Comparison of ENCODE assay signal across 9 cellular contexts in the genomic region with DNA sequence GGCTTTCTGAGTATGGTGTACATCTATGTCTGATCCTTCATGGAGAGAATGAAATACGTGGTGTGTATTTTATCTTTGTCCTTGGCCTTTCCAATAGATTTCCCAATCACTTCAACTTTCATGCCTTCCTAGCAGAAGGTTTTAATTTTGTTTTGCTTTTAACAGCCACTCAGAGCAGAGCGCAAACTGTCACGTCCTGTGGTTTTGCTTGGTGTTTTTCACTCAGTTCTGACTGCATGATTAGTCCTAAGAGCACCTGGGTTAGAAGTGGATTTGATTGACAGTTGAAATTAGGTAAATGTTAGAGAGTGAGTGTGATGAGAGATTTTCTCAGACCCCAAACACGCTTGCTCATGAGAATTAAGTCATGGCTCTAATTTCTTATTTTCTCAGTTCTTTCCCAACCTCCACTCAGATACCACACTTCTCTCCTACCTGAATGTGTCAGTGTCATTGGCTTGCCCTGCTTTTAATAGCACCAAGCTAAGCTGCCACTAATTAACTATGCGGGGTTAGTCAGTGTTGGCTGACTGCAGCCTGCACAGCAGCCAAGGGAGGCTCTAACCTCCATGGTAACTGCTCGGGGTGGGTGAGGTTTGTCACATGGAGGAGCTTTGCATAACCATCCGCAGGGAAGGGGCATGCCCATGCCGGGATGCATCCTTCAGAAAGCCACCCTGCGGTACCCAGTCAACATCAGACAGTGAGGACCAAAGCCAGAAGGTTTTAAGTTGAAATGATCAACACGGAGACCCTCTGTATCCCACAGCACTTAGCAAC.
DNase-seq lines count a peak whose midpoint lies in the region; ATAC-seq and TF ChIP-seq lines count a peak whose summit lies in the region.
"Had no signal": no experiment of that assay in that cellular context is flagged by ENCODE, and none has a peak within 500 bp of the region (broad histone marks: within the 10 kb centered on the region; RNA-seq: fewer than 3 reads in every experiment).

No MANE protein-coding gene starts in this region.

- CTCF ChIA-PET in OCI-LY7 (lab: Charles Lee; ENCODE audit: unreplicated experiment): interaction anchor here (1.1 kb wide), 1 partner anchor 10 kb away, joined by 3 read pairs; no protein-coding TSS in a partner anchor

- POLR2A ChIA-PET in OCI-LY7 (lab: Charles Lee): interaction anchor here (0.6 to 1.8 kb wide), 3 partner anchors 10 to 174 kb away, joined by 3 to 9 read pairs (median 3); a partner anchor contains a TSS

- H3K27me3 ChIP-seq in skeletal muscle tissue (ENCODE audit: control insufficient read depth in 3 of 3, insufficient read depth in 3 of 3, low read length in 3 of 3) (no peaks in the 10 kb centered on the region), Peyer's patch (no peaks in the 10 kb centered on the region)

- H3K36me3 ChIP-seq in OCI-LY7 (ENCODE audit: insufficient read depth, low read length) (no peaks in the 10 kb centered on the region), skeletal muscle tissue (ENCODE audit: control insufficient read depth in 3 of 3, insufficient read depth in 3 of 3, low read length in 3 of 3) (no peaks in the 10 kb centered on the region), Peyer's patch (no peaks in the 10 kb centered on the region)

- H2AFZ ChIP-seq in OCI-LY7 (ENCODE audit: low read length): peak overlapping the region; percentile 92; the same call in 1 of the 2 replicates

- H3K4me1 ChIP-seq in OCI-LY7 (ENCODE audit: insufficient read depth, low read length, poor library complexity, severe bottlenecking) (peaks cover 22% of the 10 kb centered on the region), skeletal muscle tissue (ENCODE audit: control insufficient read depth in 3 of 3, insufficient read depth in 3 of 3, low read length in 3 of 3) (peaks cover 23 to 30% (median 27%) of the 10 kb centered on the region in 3 donors), Peyer's patch (no peaks in the 10 kb centered on the region)

- H3K79me2 ChIP-seq in OCI-LY7 (ENCODE audit: insufficient read depth, low read depth, low read length): no peaks in the 10 kb centered on the region

- H3K27ac ChIP-seq in OCI-LY7 (ENCODE audit: low read depth, low read length, poor library complexity, severe bottlenecking): peak overlapping the region; percentile 70
- H3K27ac ChIP-seq in skeletal muscle tissue (ENCODE audit: low read depth, low read length): peak overlapping the region; percentile 3
- H3K27ac ChIP-seq in Peyer's patch: peak overlapping the region in 1 of 4 donors; percentile 38
- H3K27ac ChIP-seq: HL-60 had no signal

- intact Hi-C loops in OCI-LY7 (cut with micrococcal nuclease; ENCODE audit: unreplicated experiment): loop anchor here (5.0 kb wide), 1 partner anchor 172 kb away; a partner anchor contains a TSS

- DNase-seq in AG08395 (ENCODE audit: low spot score) (peak; percentile 45), OCI-LY7 (ENCODE audit: low spot score) (peak; percentile 83), fibroblast of peridontal ligament (ENCODE audit: extremely low read depth) (peak; percentile 70), middle frontal gyrus (ENCODE audit: extremely low spot score, low spot score) (no peak), Peyer's patch (no peak)

- H3K9me3 ChIP-seq in OCI-LY7 (ENCODE audit: low read length): no peaks in the 10 kb centered on the region
- H3K9me3 ChIP-seq in skeletal muscle tissue (ENCODE audit: control insufficient read depth in 3 of 3, low read length in 3 of 3): no peaks in the 10 kb centered on the region
- no peaks in the 10 kb centered on the region for H3K9me3 ChIP-seq in Peyer's patch

- BruUV-seq in OCI-LY7 (replicated peaks; lab: Mats Ljungman, UMichigan): no TSS peak

- H3K4me2 ChIP-seq in OCI-LY7 (ENCODE audit: low read length): peak overlapping the region; percentile 76

- peak overlapping the region; percentile 31 for H3K4me3 ChIP-seq in OCI-LY7 (ENCODE audit: low read depth, low read length, poor library complexity, severe bottlenecking)
- H3K4me3 ChIP-seq in skeletal muscle tissue (ENCODE audit: low read length in 3 of 3): no peak overlapping the region
- peak overlapping the region in 1 of 4 donors; percentile 12 for H3K4me3 ChIP-seq in Peyer's patch

- TF ChIP-seq CTCF in OCI-LY7 (conservative IDR thresholded peaks at IDR 0.05; ENCODE audit: low read length): no peak
- TF ChIP-seq CTCF in Peyer's patch (IDR thresholded peaks at IDR 0.05): no peak

- no peaks in the 10 kb centered on the region for H4K20me1 ChIP-seq in OCI-LY7 (ENCODE audit: insufficient read depth, low read length)

- H3K9ac ChIP-seq in skeletal muscle tissue (ENCODE audit: low read depth in 1 of 3, low read length in 3 of 3): no peak overlapping the region

- H3K9me2 ChIP-seq in OCI-LY7 (ENCODE audit: insufficient read depth, low read length): no peaks in the 10 kb centered on the region

- ATAC-seq in GM18517 (IDR thresholded peaks at IDR 0.05; ENCODE audit: unreplicated experiment): peak; percentile 90
- ATAC-seq in HG02884 (IDR thresholded peaks at IDR 0.05; ENCODE audit: unreplicated experiment): peak; percentile 95

- TF ChIP-seq POLR2A in Peyer's patch (IDR thresholded peaks at IDR 0.05): no peak

Comparison
In these comparisons a context has a peak if more than half of its experiments do, and no peak if none do; other contexts are left out.
1. DNase-seq: peak in AG08395 (single experiment), OCI-LY7 (single experiment) and fibroblast of peridontal ligament (single experiment); none in middle frontal gyrus (single experiment) and Peyer's patch (0 of 3).